17 cellular contexts compared by ENCODE assay signal in the genomic region with DNA sequence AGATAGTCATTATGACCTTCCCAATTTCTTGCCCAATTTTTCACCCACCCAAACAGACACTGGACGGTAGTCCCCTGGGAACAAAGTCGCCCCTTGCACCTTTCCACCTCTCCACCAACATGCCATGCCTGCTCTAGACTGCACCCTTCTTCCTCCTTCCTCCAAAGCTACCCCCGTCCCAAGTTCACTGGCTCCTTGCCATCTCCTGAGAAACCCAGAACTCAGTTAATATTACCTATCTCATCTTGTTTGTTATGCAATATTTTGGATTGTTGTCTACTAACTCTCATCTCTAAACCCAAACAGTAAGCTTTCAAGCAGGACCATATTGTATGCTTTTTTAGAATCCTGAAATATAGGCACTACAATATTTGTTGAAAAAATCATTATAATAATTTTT.
DNase-seq lines count a peak whose midpoint lies in the region; ATAC-seq and TF ChIP-seq lines count a peak whose summit lies in the region.
"Had no signal": no experiment of that assay in that cellular context is flagged by ENCODE, and none has a peak within 500 bp of the region (broad histone marks: within the 10 kb centered on the region; RNA-seq: fewer than 3 reads in every experiment).

No MANE protein-coding gene starts in this region.

- no peaks in the 10 kb centered on the region for H3F3A ChIP-seq in GM23338 (replicated peaks; ENCODE audit: low read depth)

- intact Hi-C loops in psoas muscle (cut with DNase I): loop anchor here in 1 of 2 donors (10.0 kb wide), 1 partner anchor 349 kb away; no protein-coding TSS in a partner anchor

- no peak overlapping the region for H3K4me2 ChIP-seq in GM23338

- no peak overlapping the region for H3K27ac ChIP-seq in GM23338 (ENCODE audit: low read depth)
- H3K27ac ChIP-seq in psoas muscle: no peak overlapping the region

- no peak overlapping the region for H3K4me3 ChIP-seq in GM23338
- H3K4me3 ChIP-seq in psoas muscle: no peak overlapping the region
- H3K4me3 ChIP-seq: HAP-1 had no signal

- H3K27me3 Mint-ChIP-seq in GM23338 (ENCODE audit: insufficient read depth, low read depth, poor library complexity): no peaks in the 10 kb centered on the region
- no peaks in the 10 kb centered on the region for H3K27me3 Mint-ChIP-seq in WTC11 (ENCODE audit: low read depth)
- H3K27me3 Mint-ChIP-seq: CD4-positive, alpha-beta memory T cell had no signal

- peaks cover 32% of the 10 kb centered on the region for H3K4me1 Mint-ChIP-seq in GM23338
- H3K4me1 Mint-ChIP-seq in WTC11: peaks cover 36% of the 10 kb centered on the region
- H3K4me1 Mint-ChIP-seq: CD4-positive, alpha-beta memory T cell had no signal

- DNase-seq in GM23338 (ENCODE audit: low spot score) (no peak), WTC11 (ENCODE audit: low spot score) (no peak), left lobe of liver (ENCODE audit: low spot score) (no peak), dermis blood vessel endothelial cell (no peak), activated T-cell treated with anti-CD3 and anti-CD28 coated beads for 4 hours (no peak), HPDE6-E6E7 (ENCODE audit: extremely low spot score) (no peak), psoas muscle (no peak)
- DNase-seq: 8988T; C1 segment of cervical spinal cord; Calu3; CD4-positive, alpha-beta memory T cell; COR-L47; DMS53; DMS79 treated with DMSO at 0.1 percent for 48 hours; GF-D8; HFFc6 had no signal

- TF ChIP-seq CTCF in GM23338 (conservative IDR thresholded peaks at IDR 0.05; ENCODE audit: low read depth in 2 of 2) (no peak), WTC11 (IDR thresholded peaks at IDR 0.05) (no peak), psoas muscle (IDR thresholded peaks at IDR 0.05) (no peak)

- H3K27me3 ChIP-seq in GM23338 (ENCODE audit: insufficient read depth): no peaks in the 10 kb centered on the region
- H3K27me3 ChIP-seq in psoas muscle (ENCODE audit: insufficient read depth in 3 of 3, low read length in 2 of 3): no peaks in the 10 kb centered on the region

- H3K36me3 Mint-ChIP-seq in GM23338 (ENCODE audit: low read depth) (peaks cover 34% of the 10 kb centered on the region), WTC11 (peaks cover 25% of the 10 kb centered on the region)

- H3K4me3 Mint-ChIP-seq in GM23338: peak overlapping the region; percentile 4; the same call in 2 of the 3 replicates
- H3K4me3 Mint-ChIP-seq in WTC11: no peak overlapping the region
- H3K4me3 Mint-ChIP-seq: CD4-positive, alpha-beta memory T cell; HFFc6 had no signal

- no peaks in the 10 kb centered on the region for H4K20me1 ChIP-seq in GM23338 (replicated peaks; ENCODE audit: insufficient read depth)

- no peaks in the 10 kb centered on the region for H3K9me3 Mint-ChIP-seq in GM23338
- no peaks in the 10 kb centered on the region for H3K9me3 Mint-ChIP-seq in WTC11
- H3K9me3 Mint-ChIP-seq: CD4-positive, alpha-beta memory T cell; HFFc6 had no signal

- H3K36me3 ChIP-seq in GM23338 (ENCODE audit: insufficient read depth): 0 out of 2 replicates have a peak, but pooled peaks cover under 1% of the 10 kb centered on the region
- H3K36me3 ChIP-seq in psoas muscle (ENCODE audit: insufficient read depth in 1 of 2, low read depth in 1 of 2): peaks cover 4 to 59% of the 10 kb centered on the region in 2 donors

- POLR2A ChIA-PET in WTC11 (lab: Charles Lee): no interaction called here

- no peaks in the 10 kb centered on the region for H3K9me3 ChIP-seq in psoas muscle
- H3K9me3 ChIP-seq: HAP-1 had no signal

- H3K27ac Mint-ChIP-seq in GM23338: peak overlapping the region; percentile 29
- peak overlapping the region; percentile 42 for H3K27ac Mint-ChIP-seq in WTC11
- H3K27ac Mint-ChIP-seq: CD4-positive, alpha-beta memory T cell; HFFc6 had no signal

- H3K79me2 ChIP-seq in GM23338 (replicated peaks; ENCODE audit: insufficient read depth): no peaks in the 10 kb centered on the region

- WGBS in psoas muscle, 3 donors: 82 to 92% (median 88%) methylated on average over 3 of the region's 3 CpGs

- H3K4me1 ChIP-seq in GM23338 (ENCODE audit: insufficient read depth) (peaks cover 26% of the 10 kb centered on the region), psoas muscle (peaks cover 8% of the 10 kb centered on the region)

- ATAC-seq in GM23338: peak; percentile 42; the same call in 1 of the 3 replicates
- no peak for ATAC-seq in WTC11
- peak; percentile 62 for ATAC-seq in left lobe of liver
- no peak for ATAC-seq in psoas muscle

- H3K9me2 ChIP-seq in GM23338 (ENCODE audit: insufficient read depth): no peaks in the 10 kb centered on the region

- CTCF ChIA-PET in WTC11 (lab: Charles Lee): interaction anchor here (1.8 kb wide), 1 partner anchor 349 kb away, joined by 9 read pairs; no protein-coding TSS in a partner anchor

- H2AFZ ChIP-seq in GM23338: no peak overlapping the region

TF ChIP-seq in GM23338, 12 proteins besides CTCF, POLR2A, EP300 and RAD21 (continues in another document):
- TF ChIP-seq, protein P1, sequence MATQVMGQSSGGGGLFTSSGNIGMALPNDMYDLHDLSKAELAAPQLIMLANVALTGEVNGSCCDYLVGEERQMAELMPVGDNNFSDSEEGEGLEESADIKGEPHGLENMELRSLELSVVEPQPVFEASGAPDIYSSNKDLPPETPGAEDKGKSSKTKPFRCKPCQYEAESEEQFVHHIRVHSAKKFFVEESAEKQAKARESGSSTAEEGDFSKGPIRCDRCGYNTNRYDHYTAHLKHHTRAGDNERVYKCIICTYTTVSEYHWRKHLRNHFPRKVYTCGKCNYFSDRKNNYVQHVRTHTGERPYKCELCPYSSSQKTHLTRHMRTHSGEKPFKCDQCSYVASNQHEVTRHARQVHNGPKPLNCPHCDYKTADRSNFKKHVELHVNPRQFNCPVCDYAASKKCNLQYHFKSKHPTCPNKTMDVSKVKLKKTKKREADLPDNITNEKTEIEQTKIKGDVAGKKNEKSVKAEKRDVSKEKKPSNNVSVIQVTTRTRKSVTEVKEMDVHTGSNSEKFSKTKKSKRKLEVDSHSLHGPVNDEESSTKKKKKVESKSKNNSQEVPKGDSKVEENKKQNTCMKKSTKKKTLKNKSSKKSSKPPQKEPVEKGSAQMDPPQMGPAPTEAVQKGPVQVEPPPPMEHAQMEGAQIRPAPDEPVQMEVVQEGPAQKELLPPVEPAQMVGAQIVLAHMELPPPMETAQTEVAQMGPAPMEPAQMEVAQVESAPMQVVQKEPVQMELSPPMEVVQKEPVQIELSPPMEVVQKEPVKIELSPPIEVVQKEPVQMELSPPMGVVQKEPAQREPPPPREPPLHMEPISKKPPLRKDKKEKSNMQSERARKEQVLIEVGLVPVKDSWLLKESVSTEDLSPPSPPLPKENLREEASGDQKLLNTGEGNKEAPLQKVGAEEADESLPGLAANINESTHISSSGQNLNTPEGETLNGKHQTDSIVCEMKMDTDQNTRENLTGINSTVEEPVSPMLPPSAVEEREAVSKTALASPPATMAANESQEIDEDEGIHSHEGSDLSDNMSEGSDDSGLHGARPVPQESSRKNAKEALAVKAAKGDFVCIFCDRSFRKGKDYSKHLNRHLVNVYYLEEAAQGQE (IDR thresholded peaks at IDR 0.05; ENCODE audit: unreplicated experiment): no peak
- TF ChIP-seq POLR2AphosphoS5 (IDR thresholded peaks at IDR 0.05; ENCODE audit: low read depth) (no peak), STAT1 (IDR thresholded peaks at IDR 0.05; ENCODE audit: unreplicated experiment) (no peak)
- TF ChIP-seq, protein P2, sequence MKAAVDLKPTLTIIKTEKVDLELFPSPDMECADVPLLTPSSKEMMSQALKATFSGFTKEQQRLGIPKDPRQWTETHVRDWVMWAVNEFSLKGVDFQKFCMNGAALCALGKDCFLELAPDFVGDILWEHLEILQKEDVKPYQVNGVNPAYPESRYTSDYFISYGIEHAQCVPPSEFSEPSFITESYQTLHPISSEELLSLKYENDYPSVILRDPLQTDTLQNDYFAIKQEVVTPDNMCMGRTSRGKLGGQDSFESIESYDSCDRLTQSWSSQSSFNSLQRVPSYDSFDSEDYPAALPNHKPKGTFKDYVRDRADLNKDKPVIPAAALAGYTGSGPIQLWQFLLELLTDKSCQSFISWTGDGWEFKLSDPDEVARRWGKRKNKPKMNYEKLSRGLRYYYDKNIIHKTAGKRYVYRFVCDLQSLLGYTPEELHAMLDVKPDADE (IDR thresholded peaks at IDR 0.05): no peak

TF ChIP-seq in WTC11, 78 proteins besides CTCF, POLR2A, EP300 and RAD21:
- TF ChIP-seq, protein P3, sequence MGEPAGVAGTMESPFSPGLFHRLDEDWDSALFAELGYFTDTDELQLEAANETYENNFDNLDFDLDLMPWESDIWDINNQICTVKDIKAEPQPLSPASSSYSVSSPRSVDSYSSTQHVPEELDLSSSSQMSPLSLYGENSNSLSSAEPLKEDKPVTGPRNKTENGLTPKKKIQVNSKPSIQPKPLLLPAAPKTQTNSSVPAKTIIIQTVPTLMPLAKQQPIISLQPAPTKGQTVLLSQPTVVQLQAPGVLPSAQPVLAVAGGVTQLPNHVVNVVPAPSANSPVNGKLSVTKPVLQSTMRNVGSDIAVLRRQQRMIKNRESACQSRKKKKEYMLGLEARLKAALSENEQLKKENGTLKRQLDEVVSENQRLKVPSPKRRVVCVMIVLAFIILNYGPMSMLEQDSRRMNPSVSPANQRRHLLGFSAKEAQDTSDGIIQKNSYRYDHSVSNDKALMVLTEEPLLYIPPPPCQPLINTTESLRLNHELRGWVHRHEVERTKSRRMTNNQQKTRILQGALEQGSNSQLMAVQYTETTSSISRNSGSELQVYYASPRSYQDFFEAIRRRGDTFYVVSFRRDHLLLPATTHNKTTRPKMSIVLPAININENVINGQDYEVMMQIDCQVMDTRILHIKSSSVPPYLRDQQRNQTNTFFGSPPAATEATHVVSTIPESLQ (CRISPR knock-in tag; IDR thresholded peaks at IDR 0.05): no peak
- TF ChIP-seq, protein P4, sequence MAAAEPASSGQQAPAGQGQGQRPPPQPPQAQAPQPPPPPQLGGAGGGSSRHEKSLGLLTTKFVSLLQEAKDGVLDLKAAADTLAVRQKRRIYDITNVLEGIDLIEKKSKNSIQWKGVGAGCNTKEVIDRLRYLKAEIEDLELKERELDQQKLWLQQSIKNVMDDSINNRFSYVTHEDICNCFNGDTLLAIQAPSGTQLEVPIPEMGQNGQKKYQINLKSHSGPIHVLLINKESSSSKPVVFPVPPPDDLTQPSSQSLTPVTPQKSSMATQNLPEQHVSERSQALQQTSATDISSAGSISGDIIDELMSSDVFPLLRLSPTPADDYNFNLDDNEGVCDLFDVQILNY (CRISPR knock-in tag; IDR thresholded peaks at IDR 0.05): no peak
- TF ChIP-seq CREB1 (CRISPR knock-in tag; IDR thresholded peaks at IDR 0.05): no peak
- no peak for TF ChIP-seq CREM (CRISPR knock-in tag; IDR thresholded peaks at IDR 0.05)

Comparison
In these comparisons a context has a peak if more than half of its experiments do, and no peak if none do; other contexts are left out.
1. ATAC-seq: peak in GM23338 (single experiment) and left lobe of liver (single experiment); none in WTC11 (single experiment) and psoas muscle (0 of 4).